ENCODE assay signal across 14 cellular contexts in genomic region chr4:183747931-183748664, GRCh38.
DNase-seq lines count a peak whose midpoint lies in the region; ATAC-seq and TF ChIP-seq lines count a peak whose summit lies in the region.
"Had no signal": no experiment of that assay in that cellular context is flagged by ENCODE, and none has a peak within 500 bp of the region (broad histone marks: within the 10 kb centered on the region; RNA-seq: fewer than 3 reads in every experiment).

No MANE protein-coding gene starts in this region.

- TF ChIP-seq CTCF in PC-3 (conservative IDR thresholded peaks at IDR 0.05; ENCODE audit: low read depth, low read length): no peak
- no peak for TF ChIP-seq CTCF in hepatocyte (IDR thresholded peaks at IDR 0.05; ENCODE audit: poor library complexity)
- no peak for TF ChIP-seq CTCF in gastrocnemius medialis (IDR thresholded peaks at IDR 0.05 in 4 of 5, conservative IDR thresholded peaks at IDR 0.05 in 1 of 5)
- no peak for TF ChIP-seq CTCF in HFFc6 (IDR thresholded peaks at IDR 0.05)

- H3K27ac Mint-ChIP-seq in HFFc6: no peak overlapping the region
- H3K27ac Mint-ChIP-seq: T-helper 1 cell treated with Interleukin-12 subunit alpha and Interleukin-12 subunit beta and Interleukin-4 antibody, amounts not matched to agents 30 μg/mL and 1 μg/mL, for 36 hours had no signal

- no peaks in the 10 kb centered on the region for H3F3A ChIP-seq in PC-3 (ENCODE audit: low read length, unreplicated experiment)

- no peaks in the 10 kb centered on the region for H3K36me3 ChIP-seq in PC-3 (ENCODE audit: low read depth, low read length)
- no peaks in the 10 kb centered on the region for H3K36me3 ChIP-seq in hepatocyte (replicated peaks; ENCODE audit: insufficient read depth, low read depth)
- no peaks in the 10 kb centered on the region for H3K36me3 ChIP-seq in gastrocnemius medialis
- H3K36me3 ChIP-seq: tibial nerve had no signal

- intact Hi-C loops in PC-3 (cut with micrococcal nuclease) (no loop called here), gastrocnemius medialis (cut with DNase I; ENCODE audit: low total_unique reads) (loop anchor here (10.0 kb wide), 1 partner anchor 237 kb away; no protein-coding TSS in a partner anchor)

- H3K27me3 ChIP-seq in PC-3 (ENCODE audit: low read length) (no peaks in the 10 kb centered on the region), hepatocyte (no peaks in the 10 kb centered on the region), gastrocnemius medialis (no peaks in the 10 kb centered on the region)
- H3K27me3 ChIP-seq: tibial nerve had no signal

- H3K27ac ChIP-seq in PC-3 (ENCODE audit: low read length) (peak overlapping the region; percentile 95), hepatocyte (peak overlapping the region; percentile 32), gastrocnemius medialis (peak overlapping the region; percentile 79 to 90 (median 80))
- H3K27ac ChIP-seq: tibial nerve had no signal

- H3K4me3 ChIP-seq in PC-3 (ENCODE audit: low read length) (no peak overlapping the region), hepatocyte (no peak overlapping the region), gastrocnemius medialis (no peak overlapping the region)
- H3K4me3 ChIP-seq: tibial nerve had no signal

- H2AFZ ChIP-seq in PC-3 (ENCODE audit: low read length) (no peak overlapping the region), hepatocyte (no peak overlapping the region)

- H3K4me1 ChIP-seq in PC-3 (ENCODE audit: insufficient read depth, low read length): peaks cover 41% of the 10 kb centered on the region
- peaks cover 7% of the 10 kb centered on the region for H3K4me1 ChIP-seq in hepatocyte (ENCODE audit: insufficient read depth)
- peaks cover 6 to 17% of the 10 kb centered on the region in 2 donors for H3K4me1 ChIP-seq in gastrocnemius medialis
- H3K4me1 ChIP-seq: Caco-2 had no signal

- peaks cover 11% of the 10 kb centered on the region for H3K27me3 Mint-ChIP-seq in HFFc6 (ENCODE audit: insufficient read depth)

- no peaks in the 10 kb centered on the region for H4K20me1 ChIP-seq in PC-3 (ENCODE audit: low read length)
- H4K20me1 ChIP-seq in hepatocyte (ENCODE audit: insufficient read depth, poor library complexity, severe bottlenecking): no peaks in the 10 kb centered on the region

- H3K4me3 Mint-ChIP-seq in HFFc6: no peak overlapping the region
- H3K4me3 Mint-ChIP-seq: T-helper 1 cell treated with Interleukin-12 subunit alpha and Interleukin-12 subunit beta and Interleukin-4 antibody, amounts not matched to agents 30 μg/mL and 1 μg/mL, for 36 hours had no signal

- BruUV-seq in PC-3 (replicated peaks; lab: Mats Ljungman, UMichigan): no TSS peak

- peaks cover 5% of the 10 kb centered on the region; the same call in 1 of the 2 replicates for H3K4me1 Mint-ChIP-seq in HFFc6 (ENCODE audit: low read depth)

- H3K9me3 ChIP-seq in PC-3 (ENCODE audit: low read length) (no peaks in the 10 kb centered on the region), hepatocyte (ENCODE audit: low read depth) (no peaks in the 10 kb centered on the region), gastrocnemius medialis (no peaks in the 10 kb centered on the region)
- H3K9me3 ChIP-seq: Caco-2, tibial nerve had no signal

- H3K79me2 ChIP-seq in PC-3 (ENCODE audit: low read length) (no peaks in the 10 kb centered on the region), hepatocyte (no peaks in the 10 kb centered on the region)

- no peak for TF ChIP-seq POLR2A in gastrocnemius medialis (IDR thresholded peaks at IDR 0.05)

- CTCF ChIA-PET in PC-3 (lab: Charles Lee): no interaction called here

- H3K9me2 ChIP-seq in PC-3 (replicated peaks; ENCODE audit: low read length) (no peaks in the 10 kb centered on the region), hepatocyte (replicated peaks; ENCODE audit: insufficient read depth) (no peaks in the 10 kb centered on the region)

- 0 out of 2 replicates have a peak overlapping the region, but pooled peaks have one; percentile 64 for H3K4me2 ChIP-seq in PC-3 (ENCODE audit: low read length)
- no peak overlapping the region for H3K4me2 ChIP-seq in hepatocyte

- DNase-seq in DMS53 (lab: John Stamatoyannopoulos, UW): peak; percentile 6
- DNase-seq in DMS53 treated with DMSO at 0.1 percent for 48 hours (lab: John Stamatoyannopoulos, UW; ENCODE audit: unreplicated experiment): no peak
- DNase-seq in PC-3: peak; percentile 59
- DNase-seq in hepatocyte (ENCODE audit: low spot score): no peak
- peak in 1 of 2 donors; percentile 72 for DNase-seq in gastrocnemius medialis
- no peak for DNase-seq in HFFc6
- DNase-seq in stimulated activated CD4-positive, alpha-beta T cell treated with anti-CD3 and anti-CD28 coated beads, Interleukin-12 subunit alpha, Interleukin-12 subunit beta, amount 100 ng/mL, for 4 hours: no peak
- DNase-seq in NCI-H2107 treated with DMSO at 0.1 percent for 48 hours (lab: John Stamatoyannopoulos, UW; ENCODE audit: unreplicated experiment): no peak
- DNase-seq: Caco-2, Karpas-422, NCI-H2227 treated with DMSO at 0.1 percent for 48 hours, OCI-M1 had no signal

- H3K9me3 Mint-ChIP-seq in HFFc6: no peaks in the 10 kb centered on the region; the same call in 1 of the 2 replicates
- H3K9me3 Mint-ChIP-seq: T-helper 1 cell treated with Interleukin-12 subunit alpha and Interleukin-12 subunit beta and Interleukin-4 antibody, amounts not matched to agents 30 μg/mL and 1 μg/mL, for 36 hours had no signal

- peak overlapping the region; percentile 87 for H3K9ac ChIP-seq in PC-3 (ENCODE audit: low read length)

- no peaks in the 10 kb centered on the region for H3K36me3 Mint-ChIP-seq in HFFc6 (ENCODE audit: low read depth)

- 41% methylated on average over 6 of the region's 6 CpGs for WGBS in hepatocyte (ENCODE audit: low lambda C conversion rate, missing lambda C conversion rate)

- in situ Hi-C loops in gastrocnemius medialis (cut with MboI; ENCODE audit: low sequenced_read_pairs in 4 of 4): no loop called here

- POLR2A ChIA-PET in PC-3 (lab: Charles Lee; ENCODE audit: unreplicated experiment): no interaction called here

- no peak for ATAC-seq in PC-3
- peak; percentile 70 to 84 for ATAC-seq in gastrocnemius medialis

Comparison
In these comparisons a context has a peak if more than half of its experiments do, and no peak if none do; other contexts are left out.
1. DNase-seq: peak in DMS53 (single experiment) and PC-3 (single experiment); none in DMS53 treated with DMSO at 0.1 percent for 48 hours (single experiment), hepatocyte (single experiment), HFFc6 (single experiment), stimulated activated CD4-positive, alpha-beta T cell treated with anti-CD3 and anti-CD28 coated beads, Interleukin-12 subunit alpha, Interleukin-12 subunit beta, amount 100 ng/mL, for 4 hours (single experiment) and NCI-H2107 treated with DMSO at 0.1 percent for 48 hours (single experiment).
2. H3K27ac ChIP-seq: peak in every context shown above with its lines; median percentile 95 in PC-3; 80 in gastrocnemius medialis; 32 in hepatocyte.